ENCODE assay signal across 18 cellular contexts in the genomic region with DNA sequence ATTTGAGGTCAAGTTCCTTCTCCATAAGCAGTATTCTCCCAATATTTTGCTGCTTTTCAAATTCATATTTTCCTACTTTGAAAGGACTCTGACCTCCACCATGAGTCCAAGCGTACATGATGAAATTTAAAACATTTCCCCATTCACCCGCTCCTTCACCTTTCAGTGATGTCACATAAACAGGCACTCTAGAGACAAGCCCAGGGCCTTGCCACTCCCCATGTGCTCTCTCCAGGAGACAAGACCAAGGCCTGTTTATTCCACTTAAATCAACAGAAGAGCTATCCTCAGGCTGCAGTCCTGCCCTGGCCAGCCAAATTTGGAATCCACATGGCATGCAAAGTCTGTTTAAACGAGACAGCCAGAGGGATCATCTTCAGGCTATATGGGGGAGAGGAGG.
"Had no signal": no experiment of that assay in that cellular context is flagged by ENCODE, and none has a peak within 500 bp of the region (broad histone marks: within the 10 kb centered on the region; RNA-seq: fewer than 3 reads in every experiment).

No MANE protein-coding gene starts in this region.

- H3K9me3 Mint-ChIP-seq: natural killer cell; stimulated activated naive CD8-positive, alpha-beta T cell treated with anti-CD3 and anti-CD28 coated beads, Interleukin-15, Interleukin-2, amounts not matched to agents 100 ng/mL and 50 ng/mL, for 24 hours had no signal

- H3K4me1 Mint-ChIP-seq: memory B cell had no signal

- H3K27ac ChIP-seq: brain microvascular endothelial cell, colonic mucosa, gastrocnemius medialis, left ventricle myocardium inferior, skin epidermis had no signal

- H3K4me3 ChIP-seq: colonic mucosa, gastrocnemius medialis, heart left ventricle, left ventricle myocardium inferior, skin epidermis, tibial nerve had no signal

- H3K27ac Mint-ChIP-seq: activated naive CD4-positive, alpha-beta T cell treated with anti-CD3 and anti-CD28 coated beads for 36 hours; memory B cell; stimulated activated naive CD8-positive, alpha-beta T cell treated with anti-CD3 and anti-CD28 coated beads, Interleukin-15, Interleukin-2, amounts not matched to agents 100 ng/mL and 50 ng/mL, for 24 hours; T-helper 1 cell treated with Interleukin-12 subunit alpha and Interleukin-12 subunit beta and Interleukin-4 antibody, amounts not matched to agents 30 μg/mL and 1 μg/mL, for 36 hours had no signal

- H3K4me1 ChIP-seq: colonic mucosa, gastrocnemius medialis, heart left ventricle, left ventricle myocardium inferior, tibial nerve had no signal

- H3K36me3 Mint-ChIP-seq: memory B cell, natural killer cell had no signal

- ATAC-seq: activated T-cell treated with anti-CD3 and anti-CD28 coated beads, Interleukin-2, amount 50 U/mL, for 4 hours; gastrocnemius medialis; heart left ventricle; natural killer cell had no signal

- H3K9me3 ChIP-seq: colonic mucosa, gastrocnemius medialis, heart left ventricle, left ventricle myocardium inferior, tibial nerve had no signal

- DNase-seq: activated CD4-positive, alpha-beta T cell treated with anti-CD3 and anti-CD28 coated beads, Interleukin-2, amount 50 U/mL, for 1 hour; activated CD4-positive, CD25-positive, alpha-beta regulatory T cell treated with anti-CD3 and anti-CD28 coated beads, Interleukin-2, amount 50 U/mL, for 72 hours; activated CD8-positive, alpha-beta memory T cell treated with anti-CD3 and anti-CD28 coated beads, Interleukin-2, amount 50 U/mL, for 4 hours; activated naive CD4-positive, alpha-beta T cell treated with anti-CD3 and anti-CD28 coated beads for 36 hours; activated T-cell treated with anti-CD3 and anti-CD28 coated beads, Interleukin-2, amount 50 U/mL, for 4 hours; brain microvascular endothelial cell; central memory CD4-positive, alpha-beta T cell; colonic mucosa; gastrocnemius medialis; heart left ventricle; kidney; left ventricle myocardium inferior; natural killer cell had no signal

- H3K4me3 Mint-ChIP-seq: activated naive CD4-positive, alpha-beta T cell treated with anti-CD3 and anti-CD28 coated beads for 36 hours; activated T-cell treated with anti-CD3 and anti-CD28 coated beads, Interleukin-2, amount 50 U/mL, for 4 hours; memory B cell; natural killer cell; stimulated activated naive CD8-positive, alpha-beta T cell treated with anti-CD3 and anti-CD28 coated beads, Interleukin-15, Interleukin-2, amounts not matched to agents 100 ng/mL and 50 ng/mL, for 24 hours; T-helper 1 cell treated with Interleukin-12 subunit alpha and Interleukin-12 subunit beta and Interleukin-4 antibody, amounts not matched to agents 30 μg/mL and 1 μg/mL, for 36 hours had no signal

- H3K27me3 ChIP-seq: brain microvascular endothelial cell, colonic mucosa, gastrocnemius medialis, tibial nerve had no signal

- H3K27me3 Mint-ChIP-seq: memory B cell had no signal

- H3K36me3 ChIP-seq: brain microvascular endothelial cell, colonic mucosa, gastrocnemius medialis, heart left ventricle, left ventricle myocardium inferior, tibial nerve had no signal
